11 cellular contexts compared by ENCODE assay signal in the genomic region with DNA sequence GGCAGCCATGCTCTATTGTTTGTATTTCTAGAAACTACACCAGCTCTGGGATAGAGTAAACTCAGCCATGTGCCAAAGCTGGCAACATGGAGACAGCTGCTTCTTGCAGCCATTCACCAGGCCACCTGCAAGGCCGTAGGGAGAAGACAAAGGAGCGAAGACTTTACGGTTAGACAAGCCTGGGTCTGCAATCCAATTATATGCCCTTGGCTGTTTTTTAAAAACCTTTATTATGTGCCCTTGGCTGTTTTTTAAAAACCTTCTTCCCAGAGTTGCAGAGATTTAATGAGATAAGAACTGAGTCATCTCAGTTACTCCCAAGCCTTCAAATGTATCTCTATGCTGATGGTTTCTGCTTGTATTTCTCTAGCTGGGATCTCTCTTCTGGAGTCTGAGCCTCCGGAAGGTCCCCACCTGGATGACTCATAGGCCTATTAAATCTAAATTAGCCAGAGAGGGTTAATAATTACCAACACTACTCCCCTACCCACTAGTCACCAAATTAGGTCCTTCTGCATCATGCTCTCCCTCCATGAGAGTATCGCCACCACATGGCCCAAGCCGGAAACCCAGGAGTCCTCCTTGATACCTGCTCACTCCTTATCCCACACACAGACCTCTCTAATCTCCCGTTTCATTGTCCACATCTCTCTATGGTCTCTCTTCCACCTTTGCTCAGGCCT. TPM values are rescaled to one million over a fixed set of nuclear protein-coding genes. Genes with fewer than 3 reads are reported as not detected.
DNase-seq lines count a peak whose midpoint lies in the region; ATAC-seq, FAIRE-seq and TF ChIP-seq lines count a peak whose summit lies in the region.
"Had no signal": no experiment of that assay in that cellular context is flagged by ENCODE, and none has a peak within 500 bp of the region (broad histone marks: within the 10 kb centered on the region; RNA-seq: fewer than 3 reads in every experiment).

No MANE protein-coding gene starts in this region.

- H3K27me3 ChIP-seq in CD4-positive, alpha-beta memory T cell (ENCODE audit: insufficient read depth, low read length), result no peaks in the 10 kb centered on the region
- no peaks in the 10 kb centered on the region for H3K27me3 ChIP-seq in RWPE2 (ENCODE audit: insufficient read depth, poor library complexity, severe bottlenecking)
- H3K27me3 ChIP-seq in keratinocyte (ENCODE audit: control insufficient read depth, extremely low read depth, insufficient read depth, low read length), result no peaks in the 10 kb centered on the region
- H3K27me3 ChIP-seq: neutrophil had no signal

- H3K79me2 ChIP-seq in keratinocyte (ENCODE audit: control insufficient read depth, insufficient read depth, low read length), result no peaks in the 10 kb centered on the region

- H4K20me1 ChIP-seq in keratinocyte (ENCODE audit: control insufficient read depth, extremely low read depth, insufficient read depth, low read length), result no peaks in the 10 kb centered on the region

- H3K4me3 Mint-ChIP-seq in CD4-positive, alpha-beta memory T cell, result no peak overlapping the region

- CTCF ChIA-PET in CD4-positive, alpha-beta memory T cell (lab: Charles Lee; ENCODE audit: partially characterized antibody), result interaction anchor here (1.0 to 1.9 kb wide), 5 partner anchors 8 to 114 kb away, joined by 3 to 8 read pairs (median 4); no protein-coding TSS in a partner anchor

- H2AFZ ChIP-seq in keratinocyte (ENCODE audit: control insufficient read depth, low read length), result no peak overlapping the region

- peak; percentile 67 for ATAC-seq in GM21423 (IDR thresholded peaks at IDR 0.05; ENCODE audit: unreplicated experiment)
- peak; percentile 52 for ATAC-seq in RWPE2 (ENCODE audit: low read depth)
- no peak for ATAC-seq in GM18498 (IDR thresholded peaks at IDR 0.05; ENCODE audit: unreplicated experiment)
- ATAC-seq: stimulated activated naive CD8-positive, alpha-beta T cell treated with anti-CD3 and anti-CD28 coated beads, Interleukin-15, Interleukin-2, amounts not matched to agents 100 U/mL and 50 U/mL, for 24 hours had no signal

- H3K4me3 ChIP-seq in CD4-positive, alpha-beta memory T cell (ENCODE audit: low read length in 2 of 2), result no peak overlapping the region
- no peak overlapping the region for H3K4me3 ChIP-seq in RWPE2 (ENCODE audit: severe bottlenecking)
- no peak overlapping the region for H3K4me3 ChIP-seq in keratinocyte (ENCODE audit: control insufficient read depth in 2 of 3, extremely low read depth in 1 of 3, insufficient read depth in 2 of 3, low read depth in 1 of 3, low read length in 3 of 3)

- dilution Hi-C loops in keratinocyte (cut with MboI; ENCODE audit: extremely low pct_ligation_motif_present, low sequenced_read_pairs), result no loop called here

- no peaks in the 10 kb centered on the region for H3K9me3 Mint-ChIP-seq in CD4-positive, alpha-beta memory T cell

- intact Hi-C loops in CD4-positive, alpha-beta memory T cell (cut with micrococcal nuclease), result loop anchor here (1.0 kb wide), 1 partner anchor 84 kb away; no protein-coding TSS in a partner anchor

- H3K9me1 ChIP-seq in keratinocyte (ENCODE audit: control insufficient read depth, extremely low read depth, insufficient read depth, low read length), result no peaks in the 10 kb centered on the region

- peak; percentile 84 for FAIRE-seq in keratinocyte (lab: Jason Lieb, UNC)
- FAIRE-seq: GM12892 had no signal

- no peaks in the 10 kb centered on the region for H3K27me3 Mint-ChIP-seq in CD4-positive, alpha-beta memory T cell

- H3K27ac Mint-ChIP-seq in CD4-positive, alpha-beta memory T cell, result no peak overlapping the region

- no peaks in the 10 kb centered on the region for H3K36me3 Mint-ChIP-seq in CD4-positive, alpha-beta memory T cell

- no peaks in the 10 kb centered on the region for H3K36me3 ChIP-seq in CD4-positive, alpha-beta memory T cell (ENCODE audit: insufficient read depth, low read length)
- H3K36me3 ChIP-seq in RWPE2 (ENCODE audit: low read depth) (no peaks in the 10 kb centered on the region), keratinocyte (ENCODE audit: control insufficient read depth in 2 of 2, extremely low read depth in 1 of 2, insufficient read depth in 2 of 2, low read length in 2 of 2) (no peaks in the 10 kb centered on the region)
- H3K36me3 ChIP-seq: neutrophil had no signal

- POLR2A ChIA-PET in CD4-positive, alpha-beta memory T cell (lab: Charles Lee; ENCODE audit: partially characterized antibody), result no interaction called here

- H3K4me2 ChIP-seq in keratinocyte (ENCODE audit: control insufficient read depth, extremely low read depth, insufficient read depth, low read depth, low read length), result peak overlapping the region; percentile 75

- no peaks in the 10 kb centered on the region for H3K9me3 ChIP-seq in CD4-positive, alpha-beta memory T cell (ENCODE audit: control insufficient read depth in 1 of 2, low read length in 2 of 2)
- H3K9me3 ChIP-seq in RWPE2 (ENCODE audit: severe bottlenecking), result no peaks in the 10 kb centered on the region
- no peaks in the 10 kb centered on the region for H3K9me3 ChIP-seq in keratinocyte (ENCODE audit: control insufficient read depth, low read depth, low read length)
- H3K9me3 ChIP-seq: neutrophil had no signal

- H3K4me1 ChIP-seq in CD4-positive, alpha-beta memory T cell (ENCODE audit: insufficient read depth, low read length), result no peaks in the 10 kb centered on the region
- peaks cover 49% of the 10 kb centered on the region for H3K4me1 ChIP-seq in RWPE2 (ENCODE audit: insufficient read depth, poor library complexity, severe bottlenecking)
- peaks cover 70% of the 10 kb centered on the region for H3K4me1 ChIP-seq in keratinocyte (ENCODE audit: control insufficient read depth, extremely low read depth, insufficient read depth, low read length)

- peaks cover 0 to 7% (median 6%) of the 10 kb centered on the region in 4 donors for H3K4me1 Mint-ChIP-seq in CD4-positive, alpha-beta memory T cell

- H3K9ac ChIP-seq in keratinocyte (ENCODE audit: control insufficient read depth, extremely low read depth, insufficient read depth, low read length), result peak overlapping the region; percentile 67

- no peak overlapping the region for H3K27ac ChIP-seq in CD4-positive, alpha-beta memory T cell (ENCODE audit: low read depth, low read length)
- H3K27ac ChIP-seq in RWPE2 (ENCODE audit: poor library complexity, severe bottlenecking) (peak overlapping the region; percentile 88), keratinocyte (ENCODE audit: control insufficient read depth, insufficient read depth, low read length) (peak overlapping the region; percentile 96)
- H3K27ac ChIP-seq: neutrophil had no signal

- peak; percentile 39 for TF ChIP-seq CTCF in RWPE2 (IDR thresholded peaks at IDR 0.05; ENCODE audit: poor library complexity, severe bottlenecking)
- peak; percentile 44 to 72 (median 51) for TF ChIP-seq CTCF in keratinocyte (optimal IDR thresholded peaks at IDR 0.05 in 1 of 3, IDR thresholded peaks at IDR 0.05 in 1 of 3, conservative IDR thresholded peaks at IDR 0.05 in 1 of 3; ENCODE audit: extremely low read depth in 1 of 3, insufficient read depth in 2 of 3, low read length in 3 of 3)

- DNase-seq in CD4-positive, alpha-beta memory T cell, result peak in 3 of 5 donors; percentile 9 to 13 (median 11)
- DNase-seq in RWPE2 (ENCODE audit: low spot score), result no peak
- DNase-seq in keratinocyte (ENCODE audit: low read depth, low spot score), result peak; percentile 73
- no peak for DNase-seq in NCI-H446 (lab: John Stamatoyannopoulos, UW)
- no peak for DNase-seq in AG20443 (ENCODE audit: low spot score)
- DNase-seq in NCI-H1105 (lab: John Stamatoyannopoulos, UW), result no peak
- DNase-seq: stimulated activated naive CD8-positive, alpha-beta T cell treated with anti-CD3 and anti-CD28 coated beads, Interleukin-15, Interleukin-2, amounts not matched to agents 100 U/mL and 50 U/mL, for 24 hours had no signal

RNA-seq across cellular contexts. Expression of a gene that starts 17.5 kb away (rescaled TPM):
- total RNA-seq in CD4-positive, alpha-beta memory T cell, result 10 to 100 TPM; 38.5 to 40.2 TPM
- polyA plus RNA-seq in CD4-positive, alpha-beta memory T cell, result 100 to 1,000 TPM; 105 to 124 TPM
- polyA plus RNA-seq in keratinocyte, result 1.1 to 4.1 TPM (median 1.3 TPM) in 3 replicates
- polyA plus RNA-seq in keratinocyte (2011; ENCODE audit: low read depth), result 3.2 TPM
- 0.83 and 1.2 TPM in 2 replicates for polyA plus RNA-seq in keratinocyte (2011; cell fraction: cytosol; rRNA removed)
- 5.2 and 6.8 TPM in 2 replicates for polyA plus RNA-seq in keratinocyte (2011; cell fraction: nucleus; rRNA removed)
- 0.78 and 1.1 TPM in 2 replicates for polyA plus RNA-seq in keratinocyte (2012; ENCODE audit: low replicate concordance)
- 0.62 to 5.3 TPM (median 3.3 TPM) in 3 replicates for polyA minus RNA-seq in keratinocyte
- 0.96 TPM for polyA minus RNA-seq in keratinocyte (2011; cell fraction: cytosol; rRNA and poly(A)+ RNA removed)
- polyA minus RNA-seq in keratinocyte (2011; cell fraction: nucleus; rRNA and poly(A)+ RNA removed), result 7.1 and 13.3 TPM in 2 replicates

Comparison
In these comparisons a context has a peak if more than half of its experiments do, and no peak if none do; other contexts are left out.
1. DNase-seq: peak in CD4-positive, alpha-beta memory T cell (3 of 5) and keratinocyte (single experiment); none in RWPE2 (single experiment), NCI-H446 (0 of 2), AG20443 (single experiment) and NCI-H1105 (single experiment).
2. RNA of a gene that starts 17.5 kb away (polyA plus RNA-seq): 105 to 124 TPM in CD4-positive, alpha-beta memory T cell; 0.78 to 6.8 TPM in keratinocyte; every median in the first group is over 10 times any median in the second.